ENCODE assay signal across 8 cellular contexts in genomic region chr4:6909970-6910339, GRCh38. TPM values are rescaled to one million over a fixed set of nuclear protein-coding genes. Genes with fewer than 3 reads are reported as not detected.
A peak's percentile ranks its signal among the peaks of the same experiment; 100 is the strongest.
DNase-seq lines count a peak whose midpoint lies in the region; ATAC-seq, FAIRE-seq and TF ChIP-seq lines count a peak whose summit lies in the region.

No MANE protein-coding gene starts in this region.

- peaks cover 16% of the 10 kb centered on the region for H3K4me1 ChIP-seq in endothelial cell of umbilical vein (ENCODE audit: control insufficient read depth, extremely low read depth, insufficient read depth, low read length)

- no peaks in the 10 kb centered on the region for H3K9me1 ChIP-seq in endothelial cell of umbilical vein (replicated peaks; ENCODE audit: control insufficient read depth, extremely low read depth, insufficient read depth, low read length)

- no peak for TF ChIP-seq POLR2A in endothelial cell of umbilical vein (IDR thresholded peaks at IDR 0.05; ENCODE audit: low read depth, low read length)

- peak overlapping the region; percentile 26 to 73 (median 35) for H3K4me3 ChIP-seq in endothelial cell of umbilical vein (replicated peaks in 1 of 3; ENCODE audit: insufficient read depth in 1 of 3, low read depth in 1 of 3, low read length in 3 of 3)

- peak overlapping the region; percentile 68 for H2AFZ ChIP-seq in endothelial cell of umbilical vein (ENCODE audit: low read depth, low read length)

- DNase-seq in activated CD4-positive, alpha-beta T cell treated with anti-CD3 and anti-CD28 coated beads for 48 hours = peak; percentile 59
- no peak for DNase-seq in activated CD4-positive, alpha-beta T cell treated with anti-CD3 and anti-CD28 coated beads for 1 hour
- DNase-seq in T-cell = peak in 8 of 34 experiments; percentile 5 to 43 (median 29)
- no peak for DNase-seq in endothelial cell of umbilical vein (ENCODE audit: low read depth, low spot score)
- peak; percentile 62 for DNase-seq in nephron progenitor cell
- DNase-seq in NCI-H774 (lab: John Stamatoyannopoulos, UW) = no peak
- no peak for DNase-seq in NCI-H510A treated with DMSO at 0.1 percent for 48 hours (lab: John Stamatoyannopoulos, UW)

- H3K4me2 ChIP-seq in endothelial cell of umbilical vein (ENCODE audit: insufficient read depth, low read length) = peak overlapping the region; percentile 61

- peaks cover 0 to 9% of the 10 kb centered on the region in 2 experiments for H3K27me3 ChIP-seq in endothelial cell of umbilical vein (ENCODE audit: control insufficient read depth in 2 of 2, insufficient read depth in 2 of 2, low read length in 2 of 2)

- intact Hi-C loops in endothelial cell of umbilical vein (cut with micrococcal nuclease) = loop anchor here (1.0 to 5.0 kb wide), 5 partner anchors 33 to 158 kb away; partner anchors contain the start of genes GRPEL1 and TADA2B

- H3K9ac ChIP-seq in endothelial cell of umbilical vein (replicated peaks; ENCODE audit: extremely low read depth, insufficient read depth, low read length) = peak overlapping the region; percentile 33

- CTCF ChIA-PET in T-cell (lab: Charles Lee) = interaction anchor here (0.7 to 1.3 kb wide), 4 partner anchors 14 to 158 kb away, joined by 4 to 6 read pairs (median 4); partner anchors contain the start of gene GRPEL1 (in 1 of the 2)
- CTCF ChIA-PET in endothelial cell of umbilical vein (lab: Charles Lee) = interaction anchor here (1.1 to 2.3 kb wide), 7 partner anchors 9 to 189 kb away, joined by 3 to 7 read pairs (median 4); no protein-coding TSS in a partner anchor

- TF ChIP-seq CTCF in endothelial cell of umbilical vein (IDR thresholded peaks at IDR 0.05; ENCODE audit: extremely low read depth in 1 of 2, insufficient read depth in 1 of 2, low read depth in 1 of 2, low read length in 2 of 2) (no peak), nephron progenitor cell (IDR thresholded peaks at IDR 0.05) (no peak)

- no peaks in the 10 kb centered on the region for H4K20me1 ChIP-seq in endothelial cell of umbilical vein (replicated peaks; ENCODE audit: control insufficient read depth, extremely low read depth, insufficient read depth, low read length)

- H3K4me3 Mint-ChIP-seq in T-cell = peak overlapping the region; percentile 89 to 94 (median 89)
- peak overlapping the region; percentile 95 for H3K4me3 Mint-ChIP-seq in nephron progenitor cell

- H3K4me1 Mint-ChIP-seq in T-cell (peaks cover 53 to 68% (median 57%) of the 10 kb centered on the region in 3 donors), nephron progenitor cell (peaks cover 42% of the 10 kb centered on the region)

- H3K27ac ChIP-seq in endothelial cell of umbilical vein (ENCODE audit: insufficient read depth, low read depth, low read length) = no peak overlapping the region

- no peaks in the 10 kb centered on the region for H3K9me3 ChIP-seq in endothelial cell of umbilical vein (replicated peaks; ENCODE audit: control insufficient read depth, insufficient read depth, low read length)

- H3K9me3 Mint-ChIP-seq in T-cell (no peaks in the 10 kb centered on the region), nephron progenitor cell (no peaks in the 10 kb centered on the region)

- H3K36me3 Mint-ChIP-seq in T-cell (no peaks in the 10 kb centered on the region), nephron progenitor cell (ENCODE audit: low read depth) (no peaks in the 10 kb centered on the region)

- no TSS peak for BruUV-seq in endothelial cell of umbilical vein (replicated peaks; lab: Mats Ljungman, UMichigan)

- ATAC-seq in HG02970 (IDR thresholded peaks at IDR 0.05; ENCODE audit: low FRiP score, unreplicated experiment) = peak; percentile 33
- ATAC-seq in T-cell (replicated peaks in 1 of 4) = peak in 1 of 4 experiments; percentile 33

- H3K36me3 ChIP-seq in endothelial cell of umbilical vein (ENCODE audit: control insufficient read depth in 2 of 2, extremely low read depth in 1 of 2, insufficient read depth in 2 of 2, low read length in 2 of 2) = no peaks in the 10 kb centered on the region

- POLR2A ChIA-PET in T-cell (lab: Charles Lee) (interaction anchor here in 1 of 2 donors (1.2 kb wide), 1 partner anchor 11 kb away, joined by 3 read pairs; no protein-coding TSS in a partner anchor), endothelial cell of umbilical vein (lab: Charles Lee) (interaction anchor here (1.4 kb wide), 1 partner anchor 77 kb away, joined by 6 read pairs; no protein-coding TSS in a partner anchor)

- FAIRE-seq in endothelial cell of umbilical vein (lab: Jason Lieb, UNC) = no peak

- dilution Hi-C loops in endothelial cell of umbilical vein (cut with MboI; ENCODE audit: extremely low pct_ligation_motif_present, low sequenced_read_pairs) = no loop called here

- H3K79me2 ChIP-seq in endothelial cell of umbilical vein (ENCODE audit: control insufficient read depth, insufficient read depth, low read length) = no peaks in the 10 kb centered on the region

- H3K27ac Mint-ChIP-seq in T-cell (peak overlapping the region in 1 of 2 donors; percentile 80), nephron progenitor cell (no peak overlapping the region)

- H3K27me3 Mint-ChIP-seq in T-cell = no peaks in the 10 kb centered on the region
- H3K27me3 Mint-ChIP-seq in nephron progenitor cell (ENCODE audit: low read depth, poor library complexity) = peaks cover 30% of the 10 kb centered on the region

TF ChIP-seq in endothelial cell of umbilical vein, 7 proteins besides CTCF, POLR2A, EP300 and RAD21:
- TF ChIP-seq EZH2 (IDR thresholded peaks at IDR 0.05; ENCODE audit: borderline replicate concordance, low read depth, low read length, severe bottlenecking) (no peak), MYC (IDR thresholded peaks at IDR 0.05; ENCODE audit: low read depth, low read length) (no peak), MAX (IDR thresholded peaks at IDR 0.05; ENCODE audit: insufficient read depth, insufficient read length) (no peak), JUN (IDR thresholded peaks at IDR 0.05; ENCODE audit: borderline replicate concordance, insufficient read depth, insufficient read length, low read depth) (no peak), POLR2AphosphoS5 (IDR thresholded peaks at IDR 0.05; ENCODE audit: insufficient read depth, low read depth, low read length) (no peak), FOS (IDR thresholded peaks at IDR 0.05; ENCODE audit: borderline replicate concordance, insufficient read depth, low read length) (no peak), GATA2 (IDR thresholded peaks at IDR 0.05; ENCODE audit: insufficient read depth, insufficient read length, low read depth, low read length) (no peak)

RNA-seq across cellular contexts. Expression of gene TBC1D14, which starts 0.3 kb away (rescaled TPM):
- total RNA-seq in T-cell (10 to 100 TPM; 44.2 to 73.8 (median 62.3) TPM), endothelial cell of umbilical vein (23.3 and 24.8 TPM in 2 replicates)
- 22.2 and 23.7 TPM in 2 replicates for polyA plus RNA-seq in endothelial cell of umbilical vein
- polyA plus RNA-seq in endothelial cell of umbilical vein (2011; cell fraction: cytosol; rRNA removed) = 23.4 and 23.9 TPM in 2 replicates
- polyA plus RNA-seq in endothelial cell of umbilical vein (2011; cell fraction: nucleus; rRNA removed) = 25.6 and 30.0 TPM in 2 replicates
- 21.0 and 23.3 TPM in 2 replicates for polyA plus RNA-seq in endothelial cell of umbilical vein (2012)
- polyA minus RNA-seq in endothelial cell of umbilical vein = 28.1 and 29.0 TPM in 2 replicates
- polyA minus RNA-seq in endothelial cell of umbilical vein (2011; cell fraction: cytosol; rRNA and poly(A)+ RNA removed) = 16.4 TPM
- 13.9 and 14.3 TPM in 2 replicates for polyA minus RNA-seq in endothelial cell of umbilical vein (2011; cell fraction: nucleus; rRNA and poly(A)+ RNA removed)

Comparison
In these comparisons a context has a peak if more than half of its experiments do, and no peak if none do; other contexts are left out.
1. DNase-seq: peak in activated CD4-positive, alpha-beta T cell treated with anti-CD3 and anti-CD28 coated beads for 48 hours (single experiment) and nephron progenitor cell (single experiment); none in activated CD4-positive, alpha-beta T cell treated with anti-CD3 and anti-CD28 coated beads for 1 hour (single experiment), endothelial cell of umbilical vein (single experiment), NCI-H774 (single experiment) and NCI-H510A treated with DMSO at 0.1 percent for 48 hours (single experiment).